ENCODE assay signal across 9 cellular contexts in genomic region chr18:37403100-37403781, GRCh38.
DNase-seq lines count a peak whose midpoint lies in the region; ATAC-seq, FAIRE-seq and TF ChIP-seq lines count a peak whose summit lies in the region.
"Had no signal": no experiment of that assay in that cellular context is flagged by ENCODE, and none has a peak within 500 bp of the region (broad histone marks: within the 10 kb centered on the region; RNA-seq: fewer than 3 reads in every experiment).

No MANE protein-coding gene starts in this region.

- CTCF ChIA-PET in H1 (lab: Charles Lee; ENCODE audit: partially characterized antibody): interaction anchor here (1.4 to 2.3 kb wide), 2 partner anchors 27 to 72 kb away, joined by 3 to 8 read pairs; no protein-coding TSS in a partner anchor

- H2AFZ ChIP-seq in H1 (ENCODE audit: low read length): no peak overlapping the region

- H3K27ac ChIP-seq in BLaER1 treated with 17β-estradiol and CSF1 and Interleukin-3, amounts not matched to agents 10 nM and 100 nM: peak overlapping the region in 1 of 11 experiments; percentile 27; a peak in 1 of 22 replicates
- H3K27ac ChIP-seq in H1 (ENCODE audit: low read depth, low read length): no peak overlapping the region

- H4K5ac ChIP-seq in H1 (ENCODE audit: insufficient read length, low read depth, low read length): no peak overlapping the region

- H3K4me2 ChIP-seq in BLaER1 treated with 17β-estradiol and CSF1 and Interleukin-3, amounts not matched to agents 10 nM and 100 nM: peak overlapping the region in 8 of 11 experiments; percentile 39 to 70 (median 53); a peak in 16 of 22 replicates
- H3K4me2 ChIP-seq in H1 (ENCODE audit: insufficient read depth in 1 of 2, low read depth in 2 of 2, low read length in 2 of 2): no peak overlapping the region

- no peaks in the 10 kb centered on the region for H3K9me3 ChIP-seq in BLaER1 treated with 17β-estradiol and CSF1 and Interleukin-3, amounts not matched to agents 10 nM and 100 nM (replicated peaks in 1 of 11)
- no peaks in the 10 kb centered on the region for H3K9me3 ChIP-seq in H1 (ENCODE audit: insufficient read depth in 2 of 2, low read depth in 1 of 2, low read length in 1 of 2)

- no peak for TF ChIP-seq POLR2A in H1 (IDR thresholded peaks at IDR 0.05; ENCODE audit: control extremely low read depth in 1 of 2, low read depth in 2 of 2, low read length in 2 of 2)

- H3K23ac ChIP-seq in H1 (ENCODE audit: insufficient read length): no peak overlapping the region

- no peaks in the 10 kb centered on the region; a peak in 2 of 22 replicates for H4K20me1 ChIP-seq in BLaER1 treated with 17β-estradiol and CSF1 and Interleukin-3, amounts not matched to agents 10 nM and 100 nM
- H4K20me1 ChIP-seq in H1 (replicated peaks in 1 of 2; ENCODE audit: control insufficient read depth in 1 of 2, insufficient read depth in 2 of 2, low read length in 2 of 2): no peaks in the 10 kb centered on the region

- H3K27me3 Mint-ChIP-seq in progenitor cell of endocrine pancreas: no peaks in the 10 kb centered on the region

- POLR2A ChIA-PET in H1 (lab: Charles Lee; ENCODE audit: partially characterized antibody): no interaction called here

- no peaks in the 10 kb centered on the region for H3K9me3 Mint-ChIP-seq in progenitor cell of endocrine pancreas (ENCODE audit: low read depth)

- no peak for TF ChIP-seq EP300 in H1 (IDR thresholded peaks at IDR 0.05; ENCODE audit: borderline replicate concordance in 1 of 2, low read depth in 2 of 2, low read length in 2 of 2)

- no peak overlapping the region for H3K4ac ChIP-seq in H1 (replicated peaks; ENCODE audit: insufficient read length, low read depth, low read length)

- no peaks in the 10 kb centered on the region; the same call in 1 of the 2 replicates for H3K79me1 ChIP-seq in H1 (ENCODE audit: low read depth, low read length)

- H2BK20ac ChIP-seq in H1 (ENCODE audit: low read length): no peak overlapping the region; the same call in 1 of the 2 replicates

- TF ChIP-seq CTCF in H1 (IDR thresholded peaks at IDR 0.05; ENCODE audit: control extremely low read depth in 1 of 3, insufficient read depth in 1 of 3, low read depth in 1 of 3, low read length in 3 of 3): no peak
- no peak for TF ChIP-seq CTCF in progenitor cell of endocrine pancreas (IDR thresholded peaks at IDR 0.05; ENCODE audit: unreplicated experiment)

- DNase-seq in NCI-H1694 (lab: John Stamatoyannopoulos, UW) (peak; percentile 72), H1 (ENCODE audit: low read depth in 1 of 2, low spot score in 2 of 2) (no peak), mucosa of gallbladder (ENCODE audit: low spot score) (peak; percentile 38), progenitor cell of endocrine pancreas (ENCODE audit: low spot score, unreplicated experiment) (no peak)
- DNase-seq in activated CD8-positive, alpha-beta memory T cell treated with anti-CD3 and anti-CD28 coated beads, Interleukin-2, amount 50 U/mL, for 48 hours: no peak
- no peak for DNase-seq in activated CD4-positive, alpha-beta T cell treated with anti-CD3 and anti-CD28 coated beads, Interleukin-2, amount 50 U/mL, for 4 hours

- no peak overlapping the region for H3K4me3 ChIP-seq in BLaER1 treated with 17β-estradiol and CSF1 and Interleukin-3, amounts not matched to agents 10 nM and 100 nM
- H3K4me3 ChIP-seq in H1 (ENCODE audit: extremely low read depth in 1 of 4, insufficient read depth in 2 of 4, low read depth in 3 of 4, low read length in 4 of 4): no peak overlapping the region

- no peak overlapping the region for H3K9ac ChIP-seq in BLaER1 treated with 17β-estradiol and CSF1 and Interleukin-3, amounts not matched to agents 10 nM and 100 nM
- H3K9ac ChIP-seq in H1 (replicated peaks in 1 of 4; ENCODE audit: extremely low read depth in 1 of 4, low read depth in 3 of 4, low read length in 3 of 4): no peak overlapping the region

- H4K91ac ChIP-seq in H1 (replicated peaks; ENCODE audit: insufficient read length, low read length): no peak overlapping the region

- H3K23me2 ChIP-seq in H1 (ENCODE audit: low read depth, low read length): no peaks in the 10 kb centered on the region

- 0 out of 2 replicates have a peak overlapping the region, but pooled peaks have one; percentile 11 for H2BK5ac ChIP-seq in H1 (ENCODE audit: low read depth, low read length)

- 91% methylated on average over 13 of the region's 20 CpGs; no CpG with 5 or more reads in 1 of the 2 experiments for WGBS in H1 (ENCODE audit: extremely low coverage in 1 of 2, insufficient coverage in 1 of 2, insufficient read length in 1 of 2, insufficient replicate concordance in 2 of 2, low coverage in 1 of 2, low lambda C conversion rate in 2 of 2, missing lambda C conversion rate in 1 of 2), 2 experiments

- H3K14ac ChIP-seq in H1 (ENCODE audit: insufficient read length): no peak overlapping the region

- no peak for FAIRE-seq in H1 (lab: Jason Lieb, UNC)
- FAIRE-seq: colon had no signal

- H3K36me3 ChIP-seq in BLaER1 treated with 17β-estradiol and CSF1 and Interleukin-3, amounts not matched to agents 10 nM and 100 nM: no peaks in the 10 kb centered on the region
- no peaks in the 10 kb centered on the region for H3K36me3 ChIP-seq in H1 (ENCODE audit: control insufficient read depth in 2 of 4, insufficient read depth in 4 of 4, low read length in 3 of 4)

- H3K18ac ChIP-seq in H1 (ENCODE audit: extremely low read depth, low read length): peak overlapping the region; percentile 20; the same call in 1 of the 2 replicates

- no peak for TF ChIP-seq RAD21 in H1 (IDR thresholded peaks at IDR 0.05 in 1 of 2, conservative IDR thresholded peaks at IDR 0.05 in 1 of 2; ENCODE audit: low read depth in 2 of 2, low read length in 2 of 2)

- no peaks in the 10 kb centered on the region for H3K79me2 ChIP-seq in H1 (ENCODE audit: control insufficient read depth in 1 of 2, insufficient read depth in 2 of 2, low read length in 2 of 2)

- no peaks in the 10 kb centered on the region for H3K27me3 ChIP-seq in BLaER1 treated with 17β-estradiol and CSF1 and Interleukin-3, amounts not matched to agents 10 nM and 100 nM
- H3K27me3 ChIP-seq in H1 (replicated peaks in 1 of 4; ENCODE audit: control insufficient read depth in 3 of 4, extremely low read depth in 1 of 4, insufficient read depth in 3 of 4, low read length in 3 of 4): no peaks in the 10 kb centered on the region; a peak in 2 of 7 replicates

- no peak overlapping the region for H2BK120ac ChIP-seq in H1 (replicated peaks; ENCODE audit: low read depth, low read length)

- peak overlapping the region; percentile 77; the same call in 1 of the 2 replicates for H2BK12ac ChIP-seq in H1 (ENCODE audit: low read depth, low read length)

- no peak overlapping the region for H3K56ac ChIP-seq in H1 (replicated peaks; ENCODE audit: insufficient read length, low read depth, low read length)

- no peak overlapping the region for H3K27ac Mint-ChIP-seq in progenitor cell of endocrine pancreas

- no peak overlapping the region for H2AK5ac ChIP-seq in H1 (ENCODE audit: low read depth, low read length)

- peak overlapping the region; percentile 53; the same call in 1 of the 2 replicates for H2BK15ac ChIP-seq in H1 (ENCODE audit: low read length)

- H3K36me3 Mint-ChIP-seq in progenitor cell of endocrine pancreas (ENCODE audit: insufficient read depth): no peaks in the 10 kb centered on the region

- 0 out of 2 replicates have a peak overlapping the region, but pooled peaks have one; percentile 6 for H4K8ac ChIP-seq in H1 (ENCODE audit: extremely low read depth, insufficient read depth, low read length)

- no peak for ATAC-seq in HG02571 (IDR thresholded peaks at IDR 0.05; ENCODE audit: unreplicated experiment)

- peaks cover 0 to 19% (median 15%) of the 10 kb centered on the region in 10 experiments; a peak in 17 of 20 replicates for H3K4me1 ChIP-seq in BLaER1 treated with 17β-estradiol and CSF1 and Interleukin-3, amounts not matched to agents 10 nM and 100 nM
- H3K4me1 ChIP-seq in H1 (replicated peaks in 1 of 4; ENCODE audit: control insufficient read depth in 3 of 4, insufficient read depth in 4 of 4, low read length in 3 of 4): peaks cover 0 to 11% (median 3%) of the 10 kb centered on the region in 4 experiments; a peak in 3 of 7 replicates

- no peaks in the 10 kb centered on the region for H3K4me1 Mint-ChIP-seq in progenitor cell of endocrine pancreas (ENCODE audit: low read depth)

- H3K4me3 Mint-ChIP-seq in progenitor cell of endocrine pancreas (ENCODE audit: low read depth): no peak overlapping the region

TF ChIP-seq in H1, 55 proteins besides CTCF, POLR2A, EP300 and RAD21:
- TF ChIP-seq BACH1 (IDR thresholded peaks at IDR 0.05; ENCODE audit: low read length) (0 out of 2 replicates have a peak, but pooled peaks have one; percentile 15), SIRT6 (IDR thresholded peaks at IDR 0.05; ENCODE audit: low read length) (no peak), MAFK (IDR thresholded peaks at IDR 0.05; ENCODE audit: low read depth, low read length) (peak; percentile 62; the same call in 1 of the 2 replicates), KDM1A (IDR thresholded peaks at IDR 0.05; ENCODE audit: borderline replicate concordance, low read length) (no peak)

Comparison
In these comparisons a context has a peak if more than half of its experiments do, and no peak if none do; other contexts are left out.
1. H3K4me2 ChIP-seq: peak in BLaER1 treated with 17β-estradiol and CSF1 and Interleukin-3, amounts not matched to agents 10 nM and 100 nM (8 of 11); none in H1 (0 of 2).
2. DNase-seq: peak in NCI-H1694 (single experiment) and mucosa of gallbladder (single experiment); none in H1 (0 of 2), activated CD8-positive, alpha-beta memory T cell treated with anti-CD3 and anti-CD28 coated beads, Interleukin-2, amount 50 U/mL, for 48 hours (single experiment), activated CD4-positive, alpha-beta T cell treated with anti-CD3 and anti-CD28 coated beads, Interleukin-2, amount 50 U/mL, for 4 hours (0 of 2) and progenitor cell of endocrine pancreas (single experiment).